Comparison of ENCODE assay signal across 8 cellular contexts in genomic region chr5:146041180-146041789, GRCh38.
DNase-seq lines count a peak whose midpoint lies in the region; ATAC-seq, FAIRE-seq and TF ChIP-seq lines count a peak whose summit lies in the region.

No MANE protein-coding gene starts in this region.

- dilution Hi-C loops in keratinocyte (cut with MboI; ENCODE audit: extremely low pct_ligation_motif_present, low sequenced_read_pairs), result no loop called here

- H2AFZ ChIP-seq in keratinocyte (ENCODE audit: control insufficient read depth, low read length), result no peak overlapping the region

- FAIRE-seq in keratinocyte (lab: Jason Lieb, UNC), result peak; percentile 29

- no peaks in the 10 kb centered on the region for H4K20me1 ChIP-seq in keratinocyte (ENCODE audit: control insufficient read depth, extremely low read depth, insufficient read depth, low read length)

- H3K9me3 ChIP-seq in SJSA1 (replicated peaks) (no peaks in the 10 kb centered on the region), keratinocyte (ENCODE audit: control insufficient read depth, low read depth, low read length) (no peaks in the 10 kb centered on the region)

- peak overlapping the region; percentile 16 for H3K9ac ChIP-seq in keratinocyte (ENCODE audit: control insufficient read depth, extremely low read depth, insufficient read depth, low read length)

- peak in 2 of 3 experiments; percentile 42 to 55 for TF ChIP-seq CTCF in keratinocyte (optimal IDR thresholded peaks at IDR 0.05 in 1 of 3, IDR thresholded peaks at IDR 0.05 in 1 of 3, conservative IDR thresholded peaks at IDR 0.05 in 1 of 3; ENCODE audit: extremely low read depth in 1 of 3, insufficient read depth in 2 of 3, low read length in 3 of 3)

- peak in 1 of 2 experiments; percentile 37 for DNase-seq in SJSA1 (ENCODE audit: low read depth in 1 of 2, low spot score in 2 of 2)
- no peak for DNase-seq in keratinocyte (ENCODE audit: low read depth, low spot score)
- DNase-seq in ureter (ENCODE audit: low spot score), result no peak
- no peak for DNase-seq in HuH-7 (ENCODE audit: low spot score)
- DNase-seq in activated CD4-positive, alpha-beta T cell treated with anti-CD3 and anti-CD28 coated beads, Interleukin-2, amount 50 U/mL, for 1 hour, result no peak
- no peak for DNase-seq in HuH-7.5 (ENCODE audit: low spot score)

- ATAC-seq in GM18498 (IDR thresholded peaks at IDR 0.05; ENCODE audit: unreplicated experiment) (peak; percentile 82), HG02642 (IDR thresholded peaks at IDR 0.05; ENCODE audit: poor library complexity, unreplicated experiment) (peak; percentile 73)

- H3K4me2 ChIP-seq in keratinocyte (ENCODE audit: control insufficient read depth, extremely low read depth, insufficient read depth, low read depth, low read length), result peak overlapping the region; percentile 65

- peaks cover 14% of the 10 kb centered on the region for H3K36me3 ChIP-seq in SJSA1
- H3K36me3 ChIP-seq in keratinocyte (ENCODE audit: control insufficient read depth in 2 of 2, extremely low read depth in 1 of 2, insufficient read depth in 2 of 2, low read length in 2 of 2), result peaks cover 3 to 6% of the 10 kb centered on the region in 2 experiments

- H3K79me2 ChIP-seq in keratinocyte (ENCODE audit: control insufficient read depth, insufficient read depth, low read length), result peaks cover 23% of the 10 kb centered on the region

- no peaks in the 10 kb centered on the region for H3K27me3 ChIP-seq in SJSA1 (replicated peaks)
- no peaks in the 10 kb centered on the region for H3K27me3 ChIP-seq in keratinocyte (ENCODE audit: control insufficient read depth, extremely low read depth, insufficient read depth, low read length)

- H3K27ac ChIP-seq in SJSA1, result peak overlapping the region; percentile 67
- H3K27ac ChIP-seq in keratinocyte (ENCODE audit: control insufficient read depth, insufficient read depth, low read length), result peak overlapping the region; percentile 84

- H3K4me1 ChIP-seq in SJSA1 (replicated peaks) (peaks cover 33% of the 10 kb centered on the region), keratinocyte (ENCODE audit: control insufficient read depth, extremely low read depth, insufficient read depth, low read length) (peaks cover 45% of the 10 kb centered on the region)

- H3K4me3 ChIP-seq in SJSA1 (no peak overlapping the region), keratinocyte (ENCODE audit: control insufficient read depth in 2 of 3, extremely low read depth in 1 of 3, insufficient read depth in 2 of 3, low read depth in 1 of 3, low read length in 3 of 3) (no peak overlapping the region)

- H3K9me1 ChIP-seq in keratinocyte (ENCODE audit: control insufficient read depth, extremely low read depth, insufficient read depth, low read length), result no peaks in the 10 kb centered on the region
